ENCODE assay signal across 16 cellular contexts in the genomic region with DNA sequence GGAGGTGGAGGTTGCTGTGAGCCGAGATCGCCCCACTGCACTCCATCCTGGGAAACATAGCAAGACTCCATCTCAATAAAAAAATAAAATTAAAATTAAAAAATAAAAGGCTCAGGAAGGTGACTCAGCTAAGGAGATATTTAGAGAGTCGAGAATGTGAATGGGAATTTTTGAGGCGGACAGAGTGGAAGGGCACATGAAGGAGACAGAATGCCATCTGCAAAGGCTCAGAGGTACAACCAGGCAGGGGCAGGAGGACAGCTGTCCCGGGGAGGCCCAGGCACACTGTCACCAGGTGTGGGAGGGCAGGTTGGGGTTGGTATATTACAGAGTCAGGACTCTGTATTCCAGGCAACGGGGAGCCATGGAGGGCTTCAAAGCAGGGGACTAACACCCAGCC. TPM values are rescaled to one million over a fixed set of nuclear protein-coding genes. Genes with fewer than 3 reads are reported as not detected.
A peak's percentile ranks its signal among the peaks of the same experiment; 100 is the strongest.
DNase-seq lines count a peak whose midpoint lies in the region.
"Had no signal": no experiment of that assay in that cellular context is flagged by ENCODE, and none has a peak within 500 bp of the region (broad histone marks: within the 10 kb centered on the region; RNA-seq: fewer than 3 reads in every experiment).

No MANE protein-coding gene starts in this region.

- no peak overlapping the region for H3K9ac ChIP-seq in neuronal stem cell (ENCODE audit: low read depth, low read length, poor library complexity)
- H3K9ac ChIP-seq: BLaER1 treated with 17β-estradiol and CSF1 and Interleukin-3, amounts not matched to agents 10 nM and 100 nM had no signal

- no peak overlapping the region for H3K18ac ChIP-seq in neuronal stem cell (ENCODE audit: low read length)

- H3K27me3 ChIP-seq in neuronal stem cell (ENCODE audit: control insufficient read depth in 3 of 3, insufficient read depth in 3 of 3, low read depth in 1 of 3, low read length in 3 of 3), result peaks cover 0 to 7% (median 0%) of the 10 kb centered on the region in 3 experiments
- H3K27me3 ChIP-seq: BLaER1 treated with 17β-estradiol and CSF1 and Interleukin-3, amounts not matched to agents 10 nM and 100 nM had no signal

- WGBS in neuronal stem cell (ENCODE audit: extremely low coverage in 2 of 2, insufficient read length in 2 of 2, insufficient replicate concordance in 1 of 2), 2 donors, result 100% methylated on average over 1 of the region's 6 CpGs; no CpG with 5 or more reads in 1 of the 2 donors

- peaks cover 0 to 4% of the 10 kb centered on the region in 2 donors for H3K9me3 ChIP-seq in neuronal stem cell (replicated peaks in 1 of 2; ENCODE audit: control insufficient read depth in 2 of 2, insufficient read depth in 1 of 2, low read depth in 1 of 2, low read length in 2 of 2)
- H3K9me3 ChIP-seq: Caco-2 had no signal

- H2BK120ac ChIP-seq in neuronal stem cell (ENCODE audit: low read depth, low read length), result no peak overlapping the region

- no peak overlapping the region for H2AK5ac ChIP-seq in neuronal stem cell (ENCODE audit: low read depth, low read length)

- H3K79me1 ChIP-seq in neuronal stem cell (ENCODE audit: low read depth, low read length), result no peaks in the 10 kb centered on the region

- no peaks in the 10 kb centered on the region for H3K36me3 ChIP-seq in neuronal stem cell (replicated peaks in 1 of 2; ENCODE audit: control insufficient read depth in 2 of 2, insufficient read depth in 2 of 2, low read length in 2 of 2)

- H3K23ac ChIP-seq in neuronal stem cell (ENCODE audit: low read depth, low read length, poor library complexity), result no peak overlapping the region

- H3K4me1 ChIP-seq in neuronal stem cell (ENCODE audit: control insufficient read depth in 2 of 2, insufficient read depth in 1 of 2, low read depth in 1 of 2, low read length in 2 of 2), result peaks cover 0 to 8% of the 10 kb centered on the region in 2 donors
- H3K4me1 ChIP-seq: Caco-2 had no signal

- DNase-seq in iris pigment epithelial cell (ENCODE audit: low read depth) (peak; percentile 8), neuronal stem cell (ENCODE audit: low spot score) (no peak), NCI-H2171 (lab: John Stamatoyannopoulos, UW) (no peak), NCI-H226 (no peak), HK-2 (ENCODE audit: unreplicated experiment) (no peak)
- DNase-seq: 8988T; ACHN; AML-193; Caco-2; Calu3; CD4-positive, alpha-beta T cell; CD8-positive, alpha-beta T cell; DMS79 treated with DMSO at 0.1 percent for 48 hours; GF-D8 had no signal

- H3K4me2 ChIP-seq in neuronal stem cell (ENCODE audit: insufficient read depth, low read length, poor library complexity, severe bottlenecking), result no peak overlapping the region
- H3K4me2 ChIP-seq: BLaER1 treated with 17β-estradiol and CSF1 and Interleukin-3, amounts not matched to agents 10 nM and 100 nM had no signal

- no peak overlapping the region for H3K14ac ChIP-seq in neuronal stem cell (ENCODE audit: low read length)

- H3K27ac ChIP-seq in neuronal stem cell (replicated peaks; ENCODE audit: low read length), result no peak overlapping the region
- H3K27ac ChIP-seq: BLaER1 treated with 17β-estradiol and CSF1 and Interleukin-3, amounts not matched to agents 10 nM and 100 nM; C4-2B had no signal

- H2BK15ac ChIP-seq in neuronal stem cell (ENCODE audit: low read length), result no peak overlapping the region

- no peak overlapping the region for H4K91ac ChIP-seq in neuronal stem cell (ENCODE audit: low read depth, low read length, poor library complexity)

- H2AFZ ChIP-seq in neuronal stem cell (ENCODE audit: low read length), result no peak overlapping the region

- H2BK12ac ChIP-seq in neuronal stem cell (ENCODE audit: low read length), result no peak overlapping the region

- H3K4me3 ChIP-seq in neuronal stem cell (ENCODE audit: low read length in 2 of 2), result no peak overlapping the region
- H3K4me3 ChIP-seq: BLaER1 treated with 17β-estradiol and CSF1 and Interleukin-3, amounts not matched to agents 10 nM and 100 nM had no signal

- peak overlapping the region; percentile 11 for H2BK5ac ChIP-seq in neuronal stem cell (ENCODE audit: low read length)

- no peak overlapping the region for H3K4ac ChIP-seq in neuronal stem cell (ENCODE audit: low read length)

- no peak overlapping the region for H4K8ac ChIP-seq in neuronal stem cell (ENCODE audit: low read depth, low read length)

RNA-seq across cellular contexts. Expression of a gene that starts 35.5 kb away (rescaled TPM):
- polyA plus RNA-seq in neuronal stem cell (2013, experiment 1 of 2), result 1.6 TPM
- polyA plus RNA-seq in neuronal stem cell (2013, experiment 2 of 2), result 2.1 TPM
